ENCODE assay signal across 19 cellular contexts in genomic region chr13:106095919-106096318, GRCh38.
DNase-seq lines count a peak whose midpoint lies in the region; ATAC-seq and TF ChIP-seq lines count a peak whose summit lies in the region.
"Had no signal": no experiment of that assay in that cellular context is flagged by ENCODE, and none has a peak within 500 bp of the region (broad histone marks: within the 10 kb centered on the region; RNA-seq: fewer than 3 reads in every experiment).

No MANE protein-coding gene starts in this region.

- H3K9me3 Mint-ChIP-seq in MCF 10A (ENCODE audit: unreplicated experiment), result peaks cover 11% of the 10 kb centered on the region
- peaks cover 0 to 2% (median 0%) of the 10 kb centered on the region in 11 donors for H3K9me3 Mint-ChIP-seq in naive thymus-derived CD4-positive, alpha-beta T cell

- 70% methylated on average over 4 of the region's 4 CpGs for WGBS in prostate gland

- H3K27ac ChIP-seq in breast epithelium (no peak overlapping the region), duodenal mucosa (ENCODE audit: low read depth, low read length) (peak overlapping the region; percentile 72), prostate gland (peak overlapping the region; percentile 63 to 67)
- H3K27ac ChIP-seq in naive thymus-derived CD4-positive, alpha-beta T cell (ENCODE audit: low read depth, low read length), result no peak overlapping the region
- H3K27ac ChIP-seq: BLaER1 treated with 17β-estradiol and CSF1 and Interleukin-3, amounts not matched to agents 10 nM and 100 nM had no signal

- no peak for ATAC-seq in naive thymus-derived CD4-positive, alpha-beta T cell
- no peak for ATAC-seq in HG02571 (IDR thresholded peaks at IDR 0.05; ENCODE audit: unreplicated experiment)
- ATAC-seq: HepG2 had no signal

- CTCF ChIA-PET in MCF 10A (lab: Yijun Ruan, JAX), result interaction anchor here (0.7 kb wide), 1 partner anchor 731 kb away, joined by 3 read pairs; no protein-coding TSS in a partner anchor
- CTCF ChIA-PET in naive thymus-derived CD4-positive, alpha-beta T cell (lab: Charles Lee), result no interaction called here

- H3K4me3 Mint-ChIP-seq in MCF 10A (ENCODE audit: unreplicated experiment), result peak overlapping the region; percentile 14
- H3K4me3 Mint-ChIP-seq in naive thymus-derived CD4-positive, alpha-beta T cell, result no peak overlapping the region

- H3K9me3 ChIP-seq in breast epithelium (no peaks in the 10 kb centered on the region), duodenal mucosa (ENCODE audit: control insufficient read depth in 1 of 2, low read length in 2 of 2) (no peaks in the 10 kb centered on the region), prostate gland (no peaks in the 10 kb centered on the region)
- no peaks in the 10 kb centered on the region for H3K9me3 ChIP-seq in naive thymus-derived CD4-positive, alpha-beta T cell (ENCODE audit: control insufficient read depth in 2 of 3, low read length in 3 of 3)
- H3K9me3 ChIP-seq: BLaER1 treated with 17β-estradiol and CSF1 and Interleukin-3, amounts not matched to agents 10 nM and 100 nM; SK-N-SH had no signal

- POLR2A ChIA-PET in MCF 10A (lab: Yijun Ruan, JAX), result interaction anchor here (0.6 to 0.8 kb wide), 3 partner anchors 8 to 1357 kb away, joined by 3 to 6 read pairs (median 4); no protein-coding TSS in a partner anchor
- POLR2A ChIA-PET in naive thymus-derived CD4-positive, alpha-beta T cell (lab: Charles Lee), result no interaction called here

- no TSS peak for BruUV-seq in MCF 10A (replicated peaks; lab: Mats Ljungman, UMichigan)

- TF ChIP-seq POLR2A in breast epithelium (IDR thresholded peaks at IDR 0.05) (no peak), prostate gland (IDR thresholded peaks at IDR 0.05) (no peak)

- H3K36me3 ChIP-seq in breast epithelium (no peaks in the 10 kb centered on the region), duodenal mucosa (ENCODE audit: control insufficient read depth in 1 of 2, insufficient read depth in 2 of 2, low read length in 2 of 2) (no peaks in the 10 kb centered on the region), prostate gland (no peaks in the 10 kb centered on the region)
- no peaks in the 10 kb centered on the region for H3K36me3 ChIP-seq in naive thymus-derived CD4-positive, alpha-beta T cell (ENCODE audit: control insufficient read depth in 2 of 3, insufficient read depth in 3 of 3, low read length in 3 of 3)
- H3K36me3 ChIP-seq: BLaER1 treated with 17β-estradiol and CSF1 and Interleukin-3, amounts not matched to agents 10 nM and 100 nM had no signal

- peaks cover 12% of the 10 kb centered on the region for H3K36me3 Mint-ChIP-seq in MCF 10A (ENCODE audit: insufficient read depth, unreplicated experiment)
- no peaks in the 10 kb centered on the region for H3K36me3 Mint-ChIP-seq in naive thymus-derived CD4-positive, alpha-beta T cell

- H3K4me1 ChIP-seq in breast epithelium (no peaks in the 10 kb centered on the region), duodenal mucosa (ENCODE audit: control insufficient read depth in 1 of 2, insufficient read depth in 2 of 2, low read length in 2 of 2) (peaks cover 24 to 41% of the 10 kb centered on the region in 2 donors), prostate gland (replicated peaks) (no peaks in the 10 kb centered on the region)
- H3K4me1 ChIP-seq in naive thymus-derived CD4-positive, alpha-beta T cell (ENCODE audit: control insufficient read depth in 2 of 2, insufficient read depth in 2 of 2, low read length in 2 of 2), result no peaks in the 10 kb centered on the region

- TF ChIP-seq CTCF in MCF 10A (IDR thresholded peaks at IDR 0.05; ENCODE audit: unreplicated experiment) (no peak), breast epithelium (IDR thresholded peaks at IDR 0.05) (no peak), prostate gland (IDR thresholded peaks at IDR 0.05) (no peak)

- no peak for DNase-seq in MCF 10A (ENCODE audit: unreplicated experiment)
- DNase-seq in breast epithelium (ENCODE audit: low spot score in 2 of 2), result no peak
- DNase-seq in prostate gland (ENCODE audit: low spot score), result peak; percentile 36
- DNase-seq in naive thymus-derived CD4-positive, alpha-beta T cell, result no peak
- no peak for DNase-seq in NCI-H1694 (lab: John Stamatoyannopoulos, UW)
- DNase-seq in posterior cingulate gyrus, result no peak
- DNase-seq: EL, GOT3, KG1, NCI-H1048, NCI-H1436 treated with DMSO at 0.1 percent for 48 hours, NCI-H2081, NCI-H82, Right ventricle myocardium superior, SK-N-SH had no signal

- peak overlapping the region; percentile 26 to 28 for H3K9ac ChIP-seq in duodenal mucosa (ENCODE audit: low read depth in 1 of 2, low read length in 2 of 2)
- H3K9ac ChIP-seq: BLaER1 treated with 17β-estradiol and CSF1 and Interleukin-3, amounts not matched to agents 10 nM and 100 nM; SK-N-SH had no signal

- H3K4me3 ChIP-seq in breast epithelium, result no peak overlapping the region
- peak overlapping the region; percentile 12 to 39 for H3K4me3 ChIP-seq in duodenal mucosa (ENCODE audit: low read depth in 1 of 2, low read length in 2 of 2)
- H3K4me3 ChIP-seq in prostate gland, result peak overlapping the region in 1 of 2 donors; percentile 1
- H3K4me3 ChIP-seq in naive thymus-derived CD4-positive, alpha-beta T cell (ENCODE audit: low read length), result no peak overlapping the region
- H3K4me3 ChIP-seq: BLaER1 treated with 17β-estradiol and CSF1 and Interleukin-3, amounts not matched to agents 10 nM and 100 nM had no signal

- intact Hi-C loops in MCF 10A (cut with micrococcal nuclease) (no loop called here), breast epithelium (cut with DNase I; ENCODE audit: low total_unique reads) (no loop called here), prostate gland (cut with DNase I) (no loop called here), posterior cingulate gyrus (cut with DNase I) (no loop called here)
- intact Hi-C loops in naive thymus-derived CD4-positive, alpha-beta T cell (cut with micrococcal nuclease), result no loop called here

- H3K27me3 Mint-ChIP-seq in MCF 10A (ENCODE audit: insufficient read depth, unreplicated experiment), result no peaks in the 10 kb centered on the region
- peaks cover 0 to 5% (median 0%) of the 10 kb centered on the region in 5 donors for H3K27me3 Mint-ChIP-seq in naive thymus-derived CD4-positive, alpha-beta T cell

- peaks cover 48% of the 10 kb centered on the region for H3K4me1 Mint-ChIP-seq in MCF 10A (ENCODE audit: insufficient read depth, unreplicated experiment)
- no peaks in the 10 kb centered on the region for H3K4me1 Mint-ChIP-seq in naive thymus-derived CD4-positive, alpha-beta T cell

- peak overlapping the region; percentile 84 for H3K27ac Mint-ChIP-seq in MCF 10A (ENCODE audit: low read depth, unreplicated experiment)
- no peak overlapping the region for H3K27ac Mint-ChIP-seq in naive thymus-derived CD4-positive, alpha-beta T cell

- no peaks in the 10 kb centered on the region for H3K27me3 ChIP-seq in breast epithelium
- H3K27me3 ChIP-seq in duodenal mucosa (ENCODE audit: control insufficient read depth in 1 of 2, insufficient read depth in 2 of 2, low read length in 2 of 2), result no peaks in the 10 kb centered on the region
- H3K27me3 ChIP-seq in prostate gland (replicated peaks; ENCODE audit: insufficient read depth), result no peaks in the 10 kb centered on the region
- no peaks in the 10 kb centered on the region for H3K27me3 ChIP-seq in naive thymus-derived CD4-positive, alpha-beta T cell (ENCODE audit: control insufficient read depth in 2 of 2, insufficient read depth in 2 of 2, low read length in 2 of 2)
- H3K27me3 ChIP-seq: BLaER1 treated with 17β-estradiol and CSF1 and Interleukin-3, amounts not matched to agents 10 nM and 100 nM had no signal

Comparison
In these comparisons a context has a peak if more than half of its experiments do, and no peak if none do; other contexts are left out.
1. H3K27ac ChIP-seq: peak in duodenal mucosa (single experiment) and prostate gland (2 of 2); none in breast epithelium (0 of 2) and naive thymus-derived CD4-positive, alpha-beta T cell (single experiment).
2. H3K4me3 ChIP-seq: peak in duodenal mucosa (2 of 2); none in breast epithelium (0 of 3) and naive thymus-derived CD4-positive, alpha-beta T cell (single experiment).